In genomic region chr16:72635694-72636093, GRCh38 we compare ENCODE assay signal across 4 cellular contexts.
"Had no signal": no experiment of that assay in that cellular context is flagged by ENCODE, and none has a peak within 500 bp of the region (broad histone marks: within the 10 kb centered on the region; RNA-seq: fewer than 3 reads in every experiment).

No MANE protein-coding gene starts in this region.

- H2AFZ ChIP-seq: GM23338 had no signal

- H3K4me3 ChIP-seq: GM23338 had no signal

- H3K4me1 Mint-ChIP-seq: GM23338, H9 had no signal

- DNase-seq: H9, HCEC 1CT, KBM-7 had no signal

- ATAC-seq: GM23338 had no signal

- H3K4me3 Mint-ChIP-seq: GM23338, H9 had no signal

- H3K4me2 ChIP-seq: GM23338 had no signal

- H3K27ac Mint-ChIP-seq: GM23338, H9 had no signal
